Comparison of ENCODE assay signal across 24 cellular contexts in genomic region chrX:37437160-37437559, GRCh38.
"Had no signal": no experiment of that assay in that cellular context is flagged by ENCODE, and none has a peak within 500 bp of the region (broad histone marks: within the 10 kb centered on the region; RNA-seq: fewer than 3 reads in every experiment).

No MANE protein-coding gene starts in this region.

- H3K36me3 Mint-ChIP-seq: immature natural killer cell had no signal

- H3K4me3 ChIP-seq: coronary artery, dorsolateral prefrontal cortex, esophagus muscularis mucosa, gastroesophageal sphincter, heart left ventricle, hepatocyte, left lung, lower lobe of right lung, mucosa of descending colon had no signal

- DNase-seq: dermis blood vessel endothelial cell; dorsolateral prefrontal cortex; effector CD4-positive, alpha-beta T cell; effector memory CD4-positive, alpha-beta T cell; foreskin keratinocyte; hypothalamus; immature natural killer cell; islet precursor cell; kidney; kidney glomerular epithelial cell; left colon; left lung; lower lobe of right lung; mesenchymal stem cell; mucosa of descending colon had no signal

- H2AFZ ChIP-seq: hepatocyte had no signal

- H3K36me3 ChIP-seq: gastroesophageal sphincter, heart left ventricle, left lung, lower lobe of right lung had no signal

- H3K4me3 Mint-ChIP-seq: immature natural killer cell, mesothelial cell of epicardium had no signal

- FAIRE-seq: colon, endothelial cell of umbilical vein, frontal cortex, kidney had no signal

- H3K4me2 ChIP-seq: hepatocyte had no signal

- H3K79me2 ChIP-seq: hepatocyte had no signal

- H3K9me3 ChIP-seq: esophagus muscularis mucosa, gastroesophageal sphincter, heart left ventricle, left lung, lower lobe of right lung, mucosa of descending colon had no signal

- H3K4me1 ChIP-seq: esophagus muscularis mucosa, foreskin keratinocyte, gastroesophageal sphincter, heart left ventricle, left lung, lower lobe of right lung had no signal

- H3K27ac ChIP-seq: coronary artery, dorsolateral prefrontal cortex, esophagus muscularis mucosa, foreskin keratinocyte, gastroesophageal sphincter, heart left ventricle, hepatocyte, left lung, lower lobe of right lung had no signal

- H3K27ac Mint-ChIP-seq: immature natural killer cell, mesothelial cell of epicardium had no signal

- H3K27me3 ChIP-seq: esophagus muscularis mucosa, foreskin keratinocyte, gastroesophageal sphincter, heart left ventricle, hepatocyte, left lung had no signal

- H3K4me1 Mint-ChIP-seq: immature natural killer cell, mesothelial cell of epicardium had no signal

- ATAC-seq: foreskin keratinocyte, gastroesophageal sphincter, left colon, left lung, lower lobe of right lung, mucosa of descending colon had no signal
